ENCODE assay signal across 8 cellular contexts in genomic region chr17:66190738-66191606, GRCh38. TPM values are rescaled to one million over a fixed set of nuclear protein-coding genes. Genes with fewer than 3 reads are reported as not detected.
A peak's percentile ranks its signal among the peaks of the same experiment; 100 is the strongest.
DNase-seq lines count a peak whose midpoint lies in the region; ATAC-seq and TF ChIP-seq lines count a peak whose summit lies in the region.

No MANE protein-coding gene starts in this region.

- H3K27ac Mint-ChIP-seq in activated CD4-positive, alpha-beta T cell treated with anti-CD3 and anti-CD28 coated beads, Interleukin-2, amount 10 ng/mL, durations not matched to agents 7 days and 5 days: peak overlapping the region; percentile 76
- H3K27ac Mint-ChIP-seq in T-cell: peak overlapping the region; percentile 74 to 78

- TF ChIP-seq CTCF in fibroblast of villous mesenchyme (IDR thresholded peaks at IDR 0.05; ENCODE audit: insufficient read depth, low read depth, low read length) (no peak), omental fat pad (IDR thresholded peaks at IDR 0.05) (no peak)

- no peak for DNase-seq in activated CD4-positive, alpha-beta T cell treated with anti-CD3 and anti-CD28 coated beads, Interleukin-2, amount 10 ng/mL, durations not matched to agents 7 days and 5 days
- no peak for DNase-seq in activated CD4-positive, alpha-beta T cell treated with anti-CD3 and anti-CD28 coated beads, Interleukin-2, amount 50 U/mL, for 1 hour
- peak in 1 of 34 experiments; percentile 13 for DNase-seq in T-cell
- DNase-seq in fibroblast of villous mesenchyme (ENCODE audit: low read depth): peak; percentile 47
- DNase-seq in omental fat pad (ENCODE audit: low spot score): no peak
- no peak for DNase-seq in iPS-NIHi11 (ENCODE audit: low spot score)
- no peak for DNase-seq in NCI-H1930 (lab: John Stamatoyannopoulos, UW)

- no peaks in the 10 kb centered on the region for H3K27me3 Mint-ChIP-seq in activated CD4-positive, alpha-beta T cell treated with anti-CD3 and anti-CD28 coated beads, Interleukin-2, amount 10 ng/mL, durations not matched to agents 7 days and 5 days
- no peaks in the 10 kb centered on the region for H3K27me3 Mint-ChIP-seq in T-cell

- H3K4me1 Mint-ChIP-seq in activated CD4-positive, alpha-beta T cell treated with anti-CD3 and anti-CD28 coated beads, Interleukin-2, amount 10 ng/mL, durations not matched to agents 7 days and 5 days: peaks cover 19% of the 10 kb centered on the region
- H3K4me1 Mint-ChIP-seq in T-cell: peaks cover 8 to 20% (median 15%) of the 10 kb centered on the region in 3 donors

- ATAC-seq in T-cell (replicated peaks in 1 of 4): no peak
- ATAC-seq in omental fat pad (ENCODE audit: low FRiP score): peak; percentile 6
- ATAC-seq in HG02763 (IDR thresholded peaks at IDR 0.05; ENCODE audit: unreplicated experiment): no peak

- peak overlapping the region; percentile 81 for H3K4me3 Mint-ChIP-seq in activated CD4-positive, alpha-beta T cell treated with anti-CD3 and anti-CD28 coated beads, Interleukin-2, amount 10 ng/mL, durations not matched to agents 7 days and 5 days
- H3K4me3 Mint-ChIP-seq in T-cell: peak overlapping the region; percentile 82 to 83 (median 83)

- CTCF ChIA-PET in activated CD4-positive, alpha-beta T cell treated with anti-CD3 and anti-CD28 coated beads, Interleukin-2, amount 10 ng/mL, durations not matched to agents 7 days and 5 days (lab: Charles Lee): interaction anchor here (0.6 to 1.8 kb wide), 3 partner anchors 10 to 524 kb away, joined by 3 read pairs; no protein-coding TSS in a partner anchor
- CTCF ChIA-PET in T-cell (lab: Charles Lee): interaction anchor here in 1 of 2 donors (2.6 kb wide), 1 partner anchor 10 kb away, joined by 9 read pairs; no protein-coding TSS in a partner anchor

- H3K9me3 Mint-ChIP-seq in activated CD4-positive, alpha-beta T cell treated with anti-CD3 and anti-CD28 coated beads, Interleukin-2, amount 10 ng/mL, durations not matched to agents 7 days and 5 days: no peaks in the 10 kb centered on the region
- no peaks in the 10 kb centered on the region for H3K9me3 Mint-ChIP-seq in T-cell

- no peaks in the 10 kb centered on the region for H3K36me3 Mint-ChIP-seq in activated CD4-positive, alpha-beta T cell treated with anti-CD3 and anti-CD28 coated beads, Interleukin-2, amount 10 ng/mL, durations not matched to agents 7 days and 5 days (ENCODE audit: low read depth)
- no peaks in the 10 kb centered on the region for H3K36me3 Mint-ChIP-seq in T-cell

- POLR2A ChIA-PET in activated CD4-positive, alpha-beta T cell treated with anti-CD3 and anti-CD28 coated beads, Interleukin-2, amount 10 ng/mL, durations not matched to agents 7 days and 5 days (lab: Charles Lee): interaction anchor here (0.6 kb wide), 1 partner anchor 45 kb away, joined by 3 read pairs; no protein-coding TSS in a partner anchor
- POLR2A ChIA-PET in T-cell (lab: Charles Lee): no interaction called here

- H3K4me3 ChIP-seq in fibroblast of villous mesenchyme (ENCODE audit: low read depth, low read length): peak overlapping the region; percentile 67

RNA-seq across cellular contexts. Expression of gene CEP112, which starts 1.0 kb away (rescaled TPM):
- 1 to 10 TPM; 4.0 to 4.2 TPM for total RNA-seq in activated CD4-positive, alpha-beta T cell treated with anti-CD3 and anti-CD28 coated beads, Interleukin-2, amount 10 ng/mL, durations not matched to agents 7 days and 5 days
- total RNA-seq in T-cell: 1 to 10 TPM; 2.4 to 4.9 (median 4.5) TPM
- total RNA-seq in fibroblast of villous mesenchyme: 8.1 and 10.8 TPM in 2 replicates
- 10 to 100 TPM; 15.8 to 50.3 (median 20.2) TPM for total RNA-seq in omental fat pad

RNA-seq across cellular contexts. Expression of gene APOH, which starts 38.2 kb away (rescaled TPM):
- not detected for total RNA-seq in activated CD4-positive, alpha-beta T cell treated with anti-CD3 and anti-CD28 coated beads, Interleukin-2, amount 10 ng/mL, durations not matched to agents 7 days and 5 days
- total RNA-seq in T-cell (1 to 10 TPM in 3 of 5 donors, not detected in 2; 1.3 to 2.5 (median 2.0) TPM), fibroblast of villous mesenchyme (not detected in 2 replicates), omental fat pad (not detected)
